15 cellular contexts compared by ENCODE assay signal in genomic region chr2:86065512-86065911, GRCh38. TPM values are rescaled to one million over a fixed set of nuclear protein-coding genes. Genes with fewer than 3 reads are reported as not detected.
A peak's percentile ranks its signal among the peaks of the same experiment; 100 is the strongest.
DNase-seq lines count a peak whose midpoint lies in the region; ATAC-seq and TF ChIP-seq lines count a peak whose summit lies in the region.
"Had no signal": no experiment of that assay in that cellular context is flagged by ENCODE, and none has a peak within 500 bp of the region (broad histone marks: within the 10 kb centered on the region; RNA-seq: fewer than 3 reads in every experiment).

No MANE protein-coding gene starts in this region.

- H3F3A ChIP-seq in PC-9 (ENCODE audit: insufficient read depth, low read depth): peaks cover 53% of the 10 kb centered on the region

- H3K36me3 ChIP-seq in PC-9 (ENCODE audit: low read depth): peaks cover 69% of the 10 kb centered on the region
- peaks cover 11 to 74% of the 10 kb centered on the region in 2 donors for H3K36me3 ChIP-seq in psoas muscle (ENCODE audit: insufficient read depth in 1 of 2, low read depth in 1 of 2)

- H2AFZ ChIP-seq in PC-9: no peak overlapping the region

- H3K27me3 ChIP-seq in PC-9 (ENCODE audit: insufficient read depth, low read depth) (no peaks in the 10 kb centered on the region), psoas muscle (ENCODE audit: insufficient read depth in 3 of 3, low read length in 2 of 3) (no peaks in the 10 kb centered on the region)

- WGBS in psoas muscle, 3 donors: 24 to 51% (median 26%) methylated on average over 5 of the region's 5 CpGs

- no peaks in the 10 kb centered on the region for H4K20me1 ChIP-seq in PC-9 (ENCODE audit: insufficient read depth)

- TF ChIP-seq CTCF in AG04449 (IDR thresholded peaks at IDR 0.05; ENCODE audit: insufficient read depth, low read length, missing control alignments): no peak
- no peak for TF ChIP-seq CTCF in PC-9 (conservative IDR thresholded peaks at IDR 0.05)
- TF ChIP-seq CTCF in fibroblast of mammary gland (conservative IDR thresholded peaks at IDR 0.05; ENCODE audit: control insufficient read depth, insufficient read depth, low read depth, low read length): no peak
- TF ChIP-seq CTCF in psoas muscle (IDR thresholded peaks at IDR 0.05): no peak

- H3K79me2 ChIP-seq in PC-9 (ENCODE audit: low read depth): peaks cover 16% of the 10 kb centered on the region

- ATAC-seq in psoas muscle: no peak
- ATAC-seq in GM21723 (IDR thresholded peaks at IDR 0.05; ENCODE audit: unreplicated experiment): no peak

- H3K4me1 ChIP-seq in PC-9 (replicated peaks; ENCODE audit: insufficient read depth) (peaks cover 52% of the 10 kb centered on the region), psoas muscle (peaks cover 33% of the 10 kb centered on the region)

- H3K27ac ChIP-seq in PC-9 (peak overlapping the region; percentile 80; the same call in 1 of the 2 replicates), psoas muscle (peak overlapping the region; percentile 91)

- H3K4me3 ChIP-seq in AG04449 (ENCODE audit: low read depth, low read length): no peak overlapping the region
- H3K4me3 ChIP-seq in PC-9: no peak overlapping the region
- no peak overlapping the region for H3K4me3 ChIP-seq in fibroblast of mammary gland (ENCODE audit: control insufficient read depth, low read depth, low read length)
- no peak overlapping the region for H3K4me3 ChIP-seq in psoas muscle

- H3K9me2 ChIP-seq in PC-9 (ENCODE audit: insufficient read depth): no peaks in the 10 kb centered on the region

- CTCF ChIA-PET in AG04449 (lab: Yijun Ruan, JAX): interaction anchor here (1.0 to 7.0 kb wide), 3 partner anchors 14 to 238 kb away, joined by 4 to 74 read pairs (median 15); partner anchors contain the start of gene ST3GAL5
- CTCF ChIA-PET in PC-9 (lab: Charles Lee): no interaction called here

- intact Hi-C loops in PC-9 (cut with micrococcal nuclease; ENCODE audit: unreplicated experiment) (no loop called here), psoas muscle (cut with DNase I) (no loop called here)

- no peaks in the 10 kb centered on the region for H3K9me3 ChIP-seq in PC-9 (ENCODE audit: insufficient read depth, low read depth)
- H3K9me3 ChIP-seq in psoas muscle: no peaks in the 10 kb centered on the region

- POLR2A ChIA-PET in AG04449 (lab: Yijun Ruan, JAX) (no interaction called here), PC-9 (lab: Charles Lee; ENCODE audit: unreplicated experiment) (no interaction called here)

- H3K4me2 ChIP-seq in PC-9: no peak overlapping the region

- peak; percentile 42 for DNase-seq in AG04449 (ENCODE audit: low read depth, low spot score)
- no peak for DNase-seq in PC-9
- peak; percentile 84 for DNase-seq in fibroblast of mammary gland (ENCODE audit: low read depth)
- DNase-seq in psoas muscle: no peak
- no peak for DNase-seq in hepatic stellate cell (ENCODE audit: low spot score)
- DNase-seq in iPS-NIHi7 (ENCODE audit: extremely low spot score): no peak
- DNase-seq in COLO829 (ENCODE audit: low spot score): no peak
- DNase-seq: activated CD4-positive, alpha-beta T cell treated with anti-CD3 and anti-CD28 coated beads, Interleukin-2, amount 50 U/mL, for 1 hour; Calu3; effector CD8-positive, alpha-beta T cell; NCI-H1694; NCI-H69; retina; stimulated activated naive CD4-positive, alpha-beta T cell had no signal

- BruUV-seq in PC-9 (replicated peaks; lab: Mats Ljungman, UMichigan): no TSS peak

RNA-seq across cellular contexts. Expression of gene POLR1A, which starts 40.2 kb away (rescaled TPM):
- total RNA-seq in PC-9 (2021) (23.1 and 29.7 TPM in 2 replicates), psoas muscle (10 to 100 TPM; 27.0 to 41.6 (median 36.8) TPM)
- polyA plus RNA-seq in psoas muscle: 10 to 100 TPM in 2 of 3 donors, 1 to 10 TPM in 1; 6.1 to 15.1 (median 11.9) TPM

RNA-seq across cellular contexts. Expression of gene PTCD3, which starts 40.5 kb away (rescaled TPM):
- total RNA-seq in PC-9 (2021) (64.5 and 82.7 TPM in 2 replicates), psoas muscle (100 to 1,000 TPM in 3 of 4 donors, 10 to 100 TPM in 1; 92.5 to 148 (median 113) TPM)
- 10 to 100 TPM; 32.8 to 56.3 (median 42.9) TPM for polyA plus RNA-seq in psoas muscle

Comparison
In these comparisons a context has a peak if more than half of its experiments do, and no peak if none do; other contexts are left out.
1. DNase-seq: peak in AG04449 (single experiment) and fibroblast of mammary gland (single experiment); none in PC-9 (0 of 2), psoas muscle (0 of 2), hepatic stellate cell (single experiment), iPS-NIHi7 (single experiment) and COLO829 (single experiment).